15 cellular contexts compared by ENCODE assay signal in genomic region chr5:154465169-154465568, GRCh38. TPM values are rescaled to one million over a fixed set of nuclear protein-coding genes. Genes with fewer than 3 reads are reported as not detected.
A peak's percentile ranks its signal among the peaks of the same experiment; 100 is the strongest.
DNase-seq lines count a peak whose midpoint lies in the region; FAIRE-seq and TF ChIP-seq lines count a peak whose summit lies in the region.
"Had no signal": no experiment of that assay in that cellular context is flagged by ENCODE, and none has a peak within 500 bp of the region (broad histone marks: within the 10 kb centered on the region; RNA-seq: fewer than 3 reads in every experiment).

No MANE protein-coding gene starts in this region.

- no peak for TF ChIP-seq EP300 in sigmoid colon (IDR thresholded peaks at IDR 0.05)

- peaks cover 7% of the 10 kb centered on the region for H3K27me3 Mint-ChIP-seq in HFFc6 (ENCODE audit: insufficient read depth)

- DNase-seq in HFFc6: peak; percentile 27
- DNase-seq in OCI-M1 (lab: John Stamatoyannopoulos, UW): peak; percentile 56
- DNase-seq in epithelial cell of esophagus (ENCODE audit: low read depth): peak; percentile 92
- DNase-seq in small intestine: peak; percentile 39
- DNase-seq in NCI-H187 treated with DMSO at 0.1 percent for 48 hours (lab: John Stamatoyannopoulos, UW): no peak
- DNase-seq in right atrium auricular region (ENCODE audit: low spot score): no peak
- DNase-seq in sigmoid colon: no peak
- DNase-seq: glutamatergic neuron, kidney glomerular epithelial cell, naive B cell, right cardiac atrium had no signal

- H3K27me3 ChIP-seq in small intestine (ENCODE audit: control insufficient read depth in 2 of 2, insufficient read depth in 2 of 2, low read length in 2 of 2): no peaks in the 10 kb centered on the region
- H3K27me3 ChIP-seq in right atrium auricular region: no peaks in the 10 kb centered on the region
- H3K27me3 ChIP-seq in sigmoid colon: no peaks in the 10 kb centered on the region

- H3K4me3 ChIP-seq in epithelial cell of esophagus (ENCODE audit: low read length) (no peak overlapping the region), small intestine (ENCODE audit: low read depth in 1 of 2, low read length in 2 of 2) (no peak overlapping the region), right atrium auricular region (no peak overlapping the region), sigmoid colon (no peak overlapping the region)
- H3K4me3 ChIP-seq: coronary artery had no signal

- H3K27ac ChIP-seq in small intestine (ENCODE audit: low read depth in 1 of 2, low read length in 1 of 2): no peak overlapping the region
- no peak overlapping the region for H3K27ac ChIP-seq in right atrium auricular region
- H3K27ac ChIP-seq in sigmoid colon: no peak overlapping the region
- H3K27ac ChIP-seq: coronary artery, KMS-11 had no signal

- no peaks in the 10 kb centered on the region for H3K9me3 Mint-ChIP-seq in HFFc6
- H3K9me3 Mint-ChIP-seq: naive B cell had no signal

- FAIRE-seq in small intestine (lab: Jason Lieb, UNC): no peak
- FAIRE-seq: RCC 7860, TTC549 had no signal

- 34 to 59% (median 56%) methylated on average over 6 of the region's 6 CpGs for WGBS in small intestine, 3 donors
- WGBS in sigmoid colon, 2 donors: 44 to 72% methylated on average over 6 of the region's 6 CpGs

- no peaks in the 10 kb centered on the region for H3K4me1 ChIP-seq in small intestine (ENCODE audit: control insufficient read depth in 2 of 2, insufficient read depth in 1 of 2, low read depth in 1 of 2, low read length in 1 of 2)
- no peaks in the 10 kb centered on the region for H3K4me1 ChIP-seq in right atrium auricular region
- peaks cover 0 to 18% (median 10%) of the 10 kb centered on the region in 4 donors for H3K4me1 ChIP-seq in sigmoid colon

- H3K36me3 ChIP-seq in small intestine (ENCODE audit: control insufficient read depth in 2 of 2, insufficient read depth in 2 of 2, low read length in 2 of 2) (no peaks in the 10 kb centered on the region), right atrium auricular region (no peaks in the 10 kb centered on the region), sigmoid colon (no peaks in the 10 kb centered on the region)

- intact Hi-C loops in sigmoid colon (cut with DNase I): no loop called here

- peaks cover 21% of the 10 kb centered on the region for H3K4me1 Mint-ChIP-seq in HFFc6 (ENCODE audit: low read depth)

- no peak for TF ChIP-seq POLR2A in sigmoid colon (IDR thresholded peaks at IDR 0.05)

- H3K9me3 ChIP-seq in small intestine (ENCODE audit: control insufficient read depth, low read depth) (no peaks in the 10 kb centered on the region), right atrium auricular region (no peaks in the 10 kb centered on the region), sigmoid colon (no peaks in the 10 kb centered on the region)

- TF ChIP-seq CTCF in HFFc6 (IDR thresholded peaks at IDR 0.05) (no peak), epithelial cell of esophagus (IDR thresholded peaks at IDR 0.05; ENCODE audit: insufficient read depth, low read depth, low read length, missing control alignments) (no peak), right atrium auricular region (IDR thresholded peaks at IDR 0.05) (no peak), sigmoid colon (IDR thresholded peaks at IDR 0.05) (no peak)

- H3K27ac Mint-ChIP-seq in HFFc6: no peak overlapping the region

- no peak overlapping the region for H3K4me3 Mint-ChIP-seq in HFFc6

- no peaks in the 10 kb centered on the region for H3K36me3 Mint-ChIP-seq in HFFc6 (ENCODE audit: low read depth)
- H3K36me3 Mint-ChIP-seq: naive B cell had no signal

RNA-seq across cellular contexts. Expression of gene HAND1, which starts 12.9 kb away (rescaled TPM):
- total RNA-seq in HFFc6 (2021; fragmentation: NEBNext Ultra II Directional; extraction: Animal tissue kit (Norgen Biotek cat#: 25700)): not detected
- polyA plus RNA-seq in small intestine (under 1 TPM in 1 of 3 donors, not detected in 2; 0.42 TPM), sigmoid colon (1 to 10 TPM in 2 of 3 donors, not detected in 1; 2.4 to 6.8 TPM)
- total RNA-seq in right atrium auricular region (10 to 100 TPM in 1 of 2 donors, 1 to 10 TPM in 1; 4.1 to 13.8 TPM), sigmoid colon (10 to 100 TPM; 45.6 to 69.2 (median 48.9) TPM)

RNA-seq across cellular contexts. Expression of gene SAP30L, which starts 19.4 kb away (rescaled TPM):
- 10 to 100 TPM; 23.3 to 31.5 (median 28.1) TPM for total RNA-seq in HFFc6 (2021; fragmentation: NEBNext Ultra II Directional; extraction: Animal tissue kit (Norgen Biotek cat#: 25700))
- 10 to 100 TPM; 16.7 to 52.8 (median 33.0) TPM for polyA plus RNA-seq in small intestine
- 10 to 100 TPM; 17.1 to 18.9 TPM for total RNA-seq in right atrium auricular region
- 10 to 100 TPM; 36.0 to 51.7 (median 42.9) TPM for total RNA-seq in sigmoid colon
- 10 to 100 TPM; 17.8 to 27.6 (median 24.5) TPM for polyA plus RNA-seq in sigmoid colon

Comparison
In these comparisons a context has a peak if more than half of its experiments do, and no peak if none do; other contexts are left out.
1. DNase-seq: peak in HFFc6 (single experiment), OCI-M1 (single experiment), epithelial cell of esophagus (single experiment) and small intestine (single experiment); none in NCI-H187 treated with DMSO at 0.1 percent for 48 hours (single experiment), right atrium auricular region (single experiment) and sigmoid colon (single experiment).
2. RNA of gene HAND1, which starts 12.9 kb away (total RNA-seq): 45.6 to 69.2 TPM in sigmoid colon and 4.1 to 13.8 TPM in right atrium auricular region; not detected in HFFc6; every median in the first group is over 4 times any median in the second.